In the genomic region with DNA sequence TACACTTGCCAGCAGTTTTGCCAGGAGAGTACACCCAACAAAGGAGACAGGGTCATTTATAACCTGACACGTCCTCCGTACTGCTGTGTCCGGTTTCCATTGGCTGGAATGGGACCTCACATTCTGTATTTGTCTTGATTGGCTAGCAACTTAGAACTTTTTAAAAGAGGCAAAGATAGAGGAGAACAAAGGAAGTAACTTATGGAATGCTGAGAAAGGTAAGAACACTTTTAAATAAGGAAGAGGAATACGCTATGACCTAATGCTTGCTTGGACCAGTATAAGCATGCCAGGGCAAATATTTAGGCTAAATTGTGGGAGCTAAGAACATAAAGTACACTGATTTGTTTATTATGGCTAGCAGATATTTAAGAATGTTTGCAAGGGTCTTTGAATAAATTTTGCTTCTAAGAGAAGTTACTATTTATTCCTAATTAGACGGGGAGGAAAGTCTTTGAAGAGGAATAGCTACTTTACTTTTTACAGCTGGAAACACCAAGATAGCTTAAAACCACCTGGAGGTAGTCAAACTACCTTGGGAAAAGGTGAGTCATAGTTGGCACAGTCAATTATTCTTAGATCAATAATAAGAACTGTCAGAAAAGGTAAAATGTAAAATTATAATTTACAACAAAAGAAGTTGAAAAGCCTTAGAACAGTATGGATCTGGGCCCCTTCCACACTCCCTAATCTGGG, we compare ENCODE assay signal across 8 cellular contexts. TPM values are rescaled to one million over a fixed set of nuclear protein-coding genes. Genes with fewer than 3 reads are reported as not detected.
DNase-seq lines count a peak whose midpoint lies in the region; ATAC-seq and TF ChIP-seq lines count a peak whose summit lies in the region.
"Not testable (repeated sequence)": the region's sequence is repeated elsewhere in the genome, so short reads cannot be mapped to it uniquely, and the experiment has no call there.

No MANE protein-coding gene starts in this region.

- not testable (repeated sequence) for H3K9me3 Mint-ChIP-seq in CD8-positive, alpha-beta memory T cell; activated naive CD4-positive, alpha-beta T cell treated with anti-CD3 and anti-CD28 coated beads, Interleukin-2, amount 50 U/mL, for 24 hours; effector memory CD8-positive, alpha-beta T cell

- not testable (repeated sequence) for H4K20me1 ChIP-seq in KMS-11 (ENCODE audit: insufficient read depth)

- H3K4me1 Mint-ChIP-seq in CD8-positive, alpha-beta memory T cell: peaks cover 22 to 38% (median 24%) of the 10 kb centered on the region in 3 donors
- H3K4me1 Mint-ChIP-seq in activated naive CD4-positive, alpha-beta T cell treated with anti-CD3 and anti-CD28 coated beads, Interleukin-2, amount 50 U/mL, for 24 hours: peaks cover 32% of the 10 kb centered on the region
- H3K4me1 Mint-ChIP-seq in effector memory CD8-positive, alpha-beta T cell (ENCODE audit: low read depth in 2 of 2): not testable (repeated sequence)

- peaks cover 18% of the 10 kb centered on the region for H3K4me1 ChIP-seq in CD8-positive, alpha-beta memory T cell (ENCODE audit: insufficient read depth, low read length)
- H3K4me1 ChIP-seq in KMS-11 (ENCODE audit: low read depth, poor library complexity, severe bottlenecking) (peaks cover 12% of the 10 kb centered on the region), transverse colon (peaks cover 0 to 36% (median 19%) of the 10 kb centered on the region in 4 donors)
- not testable (repeated sequence) for H3K4me1 ChIP-seq in parathyroid adenoma

- DNase-seq in CD8-positive, alpha-beta memory T cell; effector memory CD8-positive, alpha-beta T cell; transverse colon: not testable (repeated sequence)
- peak; percentile 3 for DNase-seq in left kidney (ENCODE audit: low read depth, low spot score)

- H3K36me3 Mint-ChIP-seq in CD8-positive, alpha-beta memory T cell; activated naive CD4-positive, alpha-beta T cell treated with anti-CD3 and anti-CD28 coated beads, Interleukin-2, amount 50 U/mL, for 24 hours; effector memory CD8-positive, alpha-beta T cell (ENCODE audit: insufficient read depth): not testable (repeated sequence)

- CTCF ChIA-PET in CD8-positive, alpha-beta memory T cell (lab: Charles Lee): not testable (repeated sequence)

- intact Hi-C loops in transverse colon (cut with DNase I; ENCODE audit: low total_unique reads): not testable (repeated sequence)

- not testable (repeated sequence) for TF ChIP-seq POLR2A in transverse colon (IDR thresholded peaks at IDR 0.05)

- H3K27me3 ChIP-seq in CD8-positive, alpha-beta memory T cell (ENCODE audit: insufficient read depth, low read length, poor library complexity, severe bottlenecking); KMS-11 (ENCODE audit: insufficient read depth, low read depth); parathyroid adenoma (ENCODE audit: control insufficient read depth, insufficient read depth, low read length); transverse colon: not testable (repeated sequence)

- TF ChIP-seq CTCF in KMS-11 (conservative IDR thresholded peaks at IDR 0.05; ENCODE audit: low read depth, low read length); VCaP (conservative IDR thresholded peaks at IDR 0.05); parathyroid adenoma (IDR thresholded peaks at IDR 0.05); transverse colon (IDR thresholded peaks at IDR 0.05): not testable (repeated sequence)

- peak overlapping the region; percentile 98; the same call in 1 of the 2 replicates for H2AFZ ChIP-seq in KMS-11 (ENCODE audit: low read depth)
- peak overlapping the region; percentile 99 for H2AFZ ChIP-seq in parathyroid adenoma

- not testable (repeated sequence) for TF ChIP-seq EP300 in transverse colon (IDR thresholded peaks at IDR 0.05; ENCODE audit: low read depth)

- not testable (repeated sequence) for ATAC-seq in effector memory CD8-positive, alpha-beta T cell (replicated peaks)

- WGBS in transverse colon (ENCODE audit: low coverage in 1 of 2), 2 donors: 76 to 90% methylated on average over 5 of the region's 5 CpGs

- H3K27me3 Mint-ChIP-seq in CD8-positive, alpha-beta memory T cell; activated naive CD4-positive, alpha-beta T cell treated with anti-CD3 and anti-CD28 coated beads, Interleukin-2, amount 50 U/mL, for 24 hours; effector memory CD8-positive, alpha-beta T cell: not testable (repeated sequence)

- not testable (repeated sequence) for H3K36me3 ChIP-seq in CD8-positive, alpha-beta memory T cell (ENCODE audit: insufficient read depth, low read length); KMS-11 (ENCODE audit: insufficient read depth); parathyroid adenoma (ENCODE audit: control insufficient read depth, insufficient read depth, low read length); transverse colon

- POLR2A ChIA-PET in CD8-positive, alpha-beta memory T cell (lab: Charles Lee): interaction anchor here (1.7 to 1.8 kb wide), 2 partner anchors 11 to 48 kb away, joined by 5 to 14 read pairs; a partner anchor contains a TSS

- peak overlapping the region; percentile 43 to 99 (median 97) for H3K27ac Mint-ChIP-seq in CD8-positive, alpha-beta memory T cell
- peak overlapping the region; percentile 74 for H3K27ac Mint-ChIP-seq in activated naive CD4-positive, alpha-beta T cell treated with anti-CD3 and anti-CD28 coated beads, Interleukin-2, amount 50 U/mL, for 24 hours
- H3K27ac Mint-ChIP-seq in effector memory CD8-positive, alpha-beta T cell: peak overlapping the region; percentile 97 to 98

- not testable (repeated sequence) for H3K79me2 ChIP-seq in KMS-11 (ENCODE audit: insufficient read depth, low read depth); parathyroid adenoma

- H3K27ac ChIP-seq in CD8-positive, alpha-beta memory T cell (ENCODE audit: low read depth, low read length): peak overlapping the region; percentile 89
- not testable (repeated sequence) for H3K27ac ChIP-seq in KMS-11, parathyroid adenoma
- H3K27ac ChIP-seq in VCaP (peak overlapping the region; percentile 91), transverse colon (peak overlapping the region; percentile 91 to 96 (median 93))

- peak overlapping the region; percentile 78; the same call in 1 of the 2 replicates for H3K4me2 ChIP-seq in KMS-11
- H3K4me2 ChIP-seq in parathyroid adenoma (ENCODE audit: low read length): not testable (repeated sequence)

- H3K4me3 ChIP-seq in CD8-positive, alpha-beta memory T cell (ENCODE audit: low read length); KMS-11 (IDR thresholded peaks at IDR 0.05; ENCODE audit: insufficient read depth, low read depth, low read length); transverse colon: not testable (repeated sequence)
- H3K4me3 ChIP-seq in parathyroid adenoma (ENCODE audit: low read depth, low read length): peak overlapping the region; percentile 68

- peak overlapping the region; percentile 23 to 93 (median 65) for H3K4me3 Mint-ChIP-seq in CD8-positive, alpha-beta memory T cell
- peak overlapping the region; percentile 64 for H3K4me3 Mint-ChIP-seq in activated naive CD4-positive, alpha-beta T cell treated with anti-CD3 and anti-CD28 coated beads, Interleukin-2, amount 50 U/mL, for 24 hours
- peak overlapping the region; percentile 64 to 84 for H3K4me3 Mint-ChIP-seq in effector memory CD8-positive, alpha-beta T cell

- H3K9ac ChIP-seq in KMS-11, parathyroid adenoma: not testable (repeated sequence)

- in situ Hi-C loops in transverse colon (cut with MboI; ENCODE audit: low pct_ligation_motif_present in 1 of 4, low pct_unique_long_range_greater_than_20kb in 1 of 4, low sequenced_read_pairs in 3 of 4): not testable (repeated sequence)

- not testable (repeated sequence) for H3K9me3 ChIP-seq in CD8-positive, alpha-beta memory T cell (ENCODE audit: low read length); parathyroid adenoma (ENCODE audit: control insufficient read depth, low read length); transverse colon

RNA-seq across cellular contexts. Expression of a gene that starts 12.0 kb away (rescaled TPM):
- 10 to 100 TPM; 58.3 to 58.9 TPM for total RNA-seq in CD8-positive, alpha-beta memory T cell
- polyA plus RNA-seq in CD8-positive, alpha-beta memory T cell: 19.5 TPM
- 10 to 100 TPM; 22.7 to 34.4 (median 33.5) TPM for total RNA-seq in transverse colon

RNA-seq across cellular contexts. Expression of a gene that starts 48.5 kb away (rescaled TPM):
- 1,000 to 10,000 TPM; 1,155 to 1,172 TPM for total RNA-seq in CD8-positive, alpha-beta memory T cell
- 3,070 TPM for polyA plus RNA-seq in CD8-positive, alpha-beta memory T cell
- total RNA-seq in transverse colon: 1,000 to 10,000 TPM in 2 of 4 donors, 100 to 1,000 TPM in 2; 233 to 1,267 (median 895) TPM

RNA-seq across cellular contexts. Expression of a gene that starts 48.9 kb away (rescaled TPM):
- 1 to 10 TPM; 8.4 to 9.8 TPM for total RNA-seq in CD8-positive, alpha-beta memory T cell
- polyA plus RNA-seq in CD8-positive, alpha-beta memory T cell: 1.1 TPM
- 10 to 100 TPM in 1 of 4 donors, 1 to 10 TPM in 3; 1.2 to 15.9 (median 7.0) TPM for total RNA-seq in transverse colon
